Comparison of ENCODE assay signal across 8 cellular contexts in genomic region chr4:173752610-173753009, GRCh38.
DNase-seq lines count a peak whose midpoint lies in the region; ATAC-seq and TF ChIP-seq lines count a peak whose summit lies in the region.

No MANE protein-coding gene starts in this region.

- CTCF ChIA-PET in SK-N-SH (lab: Yijun Ruan, JAX), result interaction anchor here (0.6 to 3.5 kb wide), 23 partner anchors 9 to 507 kb away, joined by 3 to 27 read pairs (median 4); partner anchors contain the start of gene HAND2

- H3K4me1 Mint-ChIP-seq in H9, result peaks cover 3 to 4% of the 10 kb centered on the region in 2 experiments; a peak in 3 of 4 replicates

- H2BK12ac ChIP-seq in H9 (ENCODE audit: insufficient read length, low read depth, low read length), result no peak overlapping the region

- ATAC-seq in HG03571 (IDR thresholded peaks at IDR 0.05; ENCODE audit: unreplicated experiment), result no peak

- no peak overlapping the region for H4K5ac ChIP-seq in H9 (ENCODE audit: insufficient read length, low read depth, low read length)

- H2BK15ac ChIP-seq in H9 (ENCODE audit: low read depth, low read length), result no peak overlapping the region

- H3K23me2 ChIP-seq in H9 (ENCODE audit: insufficient read length, low read depth, low read length, poor library complexity, severe bottlenecking), result no peaks in the 10 kb centered on the region

- H3K9ac ChIP-seq in H9 (ENCODE audit: extremely low read depth, insufficient read length, low read length) (no peak overlapping the region), SK-N-SH (no peak overlapping the region)

- no peak overlapping the region for H4K91ac ChIP-seq in H9 (ENCODE audit: insufficient read length, low read depth, low read length)

- H2BK120ac ChIP-seq in H9 (ENCODE audit: low read depth, low read length, poor library complexity, severe bottlenecking), result no peak overlapping the region

- DNase-seq in DMS53 (lab: John Stamatoyannopoulos, UW) (peak; percentile 64), H9 (peak; percentile 85), SK-N-SH (no peak), hepatocyte (ENCODE audit: low spot score) (no peak), inferior parietal cortex (ENCODE audit: extremely low spot score) (no peak), putamen (ENCODE audit: low spot score) (no peak), MG63 (no peak)

- H3K27ac ChIP-seq in H9 (ENCODE audit: insufficient read length, low read depth, low read length) (no peak overlapping the region), SK-N-SH (ENCODE audit: low read depth in 2 of 2, low read length in 1 of 2) (peak overlapping the region in 1 of 2 experiments; percentile 94; a peak in 2 of 4 replicates), hepatocyte (no peak overlapping the region)

- no peak overlapping the region for H3K4ac ChIP-seq in H9 (ENCODE audit: low read depth, low read length)

- H3K36me3 ChIP-seq in SK-N-SH (replicated peaks in 1 of 2; ENCODE audit: control insufficient read depth in 1 of 2, insufficient read depth in 2 of 2, low read length in 1 of 2) (no peaks in the 10 kb centered on the region), hepatocyte (replicated peaks; ENCODE audit: insufficient read depth, low read depth) (no peaks in the 10 kb centered on the region), MG63 (no peaks in the 10 kb centered on the region)

- no peaks in the 10 kb centered on the region for H4K20me1 ChIP-seq in H9 (ENCODE audit: control insufficient read depth, insufficient read depth, insufficient read length)
- H4K20me1 ChIP-seq in SK-N-SH (ENCODE audit: insufficient read depth), result no peaks in the 10 kb centered on the region
- H4K20me1 ChIP-seq in hepatocyte (ENCODE audit: insufficient read depth, poor library complexity, severe bottlenecking), result no peaks in the 10 kb centered on the region

- H3K4me3 ChIP-seq in SK-N-SH (ENCODE audit: low read depth in 2 of 2, low read length in 1 of 2), result no peak overlapping the region
- H3K4me3 ChIP-seq in hepatocyte, result no peak overlapping the region
- no peak overlapping the region for H3K4me3 ChIP-seq in MG63

- no peak overlapping the region for H3K27ac Mint-ChIP-seq in H9

- H3K23ac ChIP-seq in H9 (ENCODE audit: insufficient read length, low read depth, low read length), result no peak overlapping the region

- H3T11ph ChIP-seq in H9 (ENCODE audit: low read length), result no peak overlapping the region

- H3K14ac ChIP-seq in H9 (ENCODE audit: insufficient read depth, low read length), result no peak overlapping the region

- H3K9me3 ChIP-seq in H9 (ENCODE audit: control insufficient read depth, low read depth, low read length) (no peaks in the 10 kb centered on the region), SK-N-SH (no peaks in the 10 kb centered on the region), hepatocyte (ENCODE audit: low read depth) (no peaks in the 10 kb centered on the region), MG63 (no peaks in the 10 kb centered on the region)

- no peak overlapping the region for H3K18ac ChIP-seq in H9 (ENCODE audit: insufficient read length, low read depth, low read length)

- no peak overlapping the region for H3K56ac ChIP-seq in H9 (ENCODE audit: insufficient read length, low read depth, low read length)

- peak overlapping the region; percentile 72 for H2AFZ ChIP-seq in H9 (ENCODE audit: low read length)
- H2AFZ ChIP-seq in SK-N-SH (ENCODE audit: low read depth), result no peak overlapping the region
- no peak overlapping the region for H2AFZ ChIP-seq in hepatocyte

- no peaks in the 10 kb centered on the region for H3K79me2 ChIP-seq in H9 (ENCODE audit: insufficient read depth, low read length)
- no peaks in the 10 kb centered on the region for H3K79me2 ChIP-seq in SK-N-SH (ENCODE audit: insufficient read depth)
- H3K79me2 ChIP-seq in hepatocyte, result no peaks in the 10 kb centered on the region

- no peaks in the 10 kb centered on the region for H3K4me1 ChIP-seq in H9 (ENCODE audit: insufficient read depth, low read length)
- H3K4me1 ChIP-seq in SK-N-SH (ENCODE audit: control insufficient read depth in 1 of 2, insufficient read depth in 2 of 2, low read depth in 1 of 2, low read length in 1 of 2), result peaks cover 0 to 14% of the 10 kb centered on the region in 2 experiments; a peak in 2 of 4 replicates
- no peaks in the 10 kb centered on the region for H3K4me1 ChIP-seq in hepatocyte (ENCODE audit: insufficient read depth)

- no peaks in the 10 kb centered on the region for H3K36me3 Mint-ChIP-seq in H9 (ENCODE audit: insufficient read depth in 1 of 3, low read depth in 3 of 3)

- no peaks in the 10 kb centered on the region for H3K27me3 ChIP-seq in H9 (ENCODE audit: insufficient read depth, low read length)
- H3K27me3 ChIP-seq in SK-N-SH (ENCODE audit: insufficient read depth), result no peaks in the 10 kb centered on the region
- H3K27me3 ChIP-seq in hepatocyte, result no peaks in the 10 kb centered on the region
- H3K27me3 ChIP-seq in MG63, result no peaks in the 10 kb centered on the region

- H3K9me2 ChIP-seq in SK-N-SH (no peaks in the 10 kb centered on the region), hepatocyte (replicated peaks; ENCODE audit: insufficient read depth) (no peaks in the 10 kb centered on the region)

- 0 out of 5 replicates have a peak, but pooled peaks cover 0 to 2% of the 10 kb centered on the region in 2 experiments for H3K9me3 Mint-ChIP-seq in H9

- no peak for TF ChIP-seq EP300 in SK-N-SH (IDR thresholded peaks at IDR 0.05; ENCODE audit: borderline replicate concordance in 1 of 2, low read depth in 1 of 2, low read length in 1 of 2)

- H4K8ac ChIP-seq in H9 (replicated peaks; ENCODE audit: insufficient read length, low read depth, low read length), result no peak overlapping the region

- H2BK20ac ChIP-seq in H9 (ENCODE audit: low read depth, low read length, poor library complexity, severe bottlenecking), result no peak overlapping the region

- no CpG with 5 or more reads among the region's 7 CpGs for WGBS in H9 (ENCODE audit: extremely low coverage, insufficient read length, low lambda C conversion rate)
- 91% methylated on average over 7 of the region's 7 CpGs for WGBS in SK-N-SH (ENCODE audit: low lambda C conversion rate)
- WGBS in hepatocyte (ENCODE audit: low lambda C conversion rate, missing lambda C conversion rate), result 56% methylated on average over 7 of the region's 7 CpGs

- no peak overlapping the region for H2AK5ac ChIP-seq in H9 (ENCODE audit: insufficient read length, low read length)

- POLR2A ChIA-PET in SK-N-SH (lab: Yijun Ruan, JAX), result interaction anchor here (0.7 to 2.0 kb wide), 6 partner anchors 14 to 257 kb away, joined by 3 to 7 read pairs (median 4); partner anchors contain the start of gene HAND2

- no peaks in the 10 kb centered on the region for H3F3A ChIP-seq in SK-N-SH (replicated peaks; ENCODE audit: insufficient read depth)

- peak; percentile 32 for TF ChIP-seq RAD21 in SK-N-SH (IDR thresholded peaks at IDR 0.05; ENCODE audit: low read length)

- H3K4me2 ChIP-seq in H9 (ENCODE audit: insufficient read depth, insufficient read length, low read length), result no peak overlapping the region
- no peak overlapping the region for H3K4me2 ChIP-seq in SK-N-SH
- H3K4me2 ChIP-seq in hepatocyte, result no peak overlapping the region

- H2BK5ac ChIP-seq in H9 (ENCODE audit: insufficient read length, low read length), result no peak overlapping the region

- H3K27me3 Mint-ChIP-seq in H9 (ENCODE audit: low read depth), result peaks cover 6% of the 10 kb centered on the region

- peak; percentile 90 for TF ChIP-seq CTCF in H9 (conservative IDR thresholded peaks at IDR 0.05)
- peak; percentile 59 for TF ChIP-seq CTCF in SK-N-SH (IDR thresholded peaks at IDR 0.05)
- TF ChIP-seq CTCF in hepatocyte (IDR thresholded peaks at IDR 0.05; ENCODE audit: poor library complexity), result peak; percentile 23

- no peaks in the 10 kb centered on the region for H3K79me1 ChIP-seq in H9 (ENCODE audit: insufficient read depth, low read depth, low read length, poor library complexity, severe bottlenecking)

- H3K4me3 Mint-ChIP-seq in H9, result no peak overlapping the region; a peak in 1 of 5 replicates

TF ChIP-seq in SK-N-SH, 30 proteins besides CTCF, POLR2A, EP300 and RAD21:
- no peak for TF ChIP-seq MEF2A (IDR thresholded peaks at IDR 0.05; ENCODE audit: borderline replicate concordance, low read depth)
- no peak for TF ChIP-seq TAF1 (IDR thresholded peaks at IDR 0.05; ENCODE audit: borderline replicate concordance, low read depth, low read length)
- TF ChIP-seq NFIC (IDR thresholded peaks at IDR 0.05; ENCODE audit: borderline replicate concordance), result no peak
- TF ChIP-seq FOXJ3 (CRISPR knock-in tag; IDR thresholded peaks at IDR 0.05), result no peak
- TF ChIP-seq NRF1 (IDR thresholded peaks at IDR 0.05; ENCODE audit: low read depth, low read length), result no peak
- TF ChIP-seq GABPA (IDR thresholded peaks at IDR 0.05; ENCODE audit: low read depth), result no peak

Comparison
In these comparisons a context has a peak if more than half of its experiments do, and no peak if none do; other contexts are left out.
1. DNase-seq: peak in DMS53 (single experiment) and H9 (single experiment); none in SK-N-SH (single experiment), hepatocyte (single experiment), inferior parietal cortex (single experiment), putamen (single experiment) and MG63 (single experiment).
2. CTCF ChIP-seq: peak in every context shown above with its lines; median percentile 90 in H9; 59 in SK-N-SH; 23 in hepatocyte.